14 cellular contexts compared by ENCODE assay signal in genomic region chr9:98899399-98900056, GRCh38. TPM values are rescaled to one million over a fixed set of nuclear protein-coding genes. Genes with fewer than 3 reads are reported as not detected.
DNase-seq lines count a peak whose midpoint lies in the region; ATAC-seq, FAIRE-seq and TF ChIP-seq lines count a peak whose summit lies in the region.
"Had no signal": no experiment of that assay in that cellular context is flagged by ENCODE, and none has a peak within 500 bp of the region (broad histone marks: within the 10 kb centered on the region; RNA-seq: fewer than 3 reads in every experiment).

No MANE protein-coding gene starts in this region.

- H3K27me3 ChIP-seq in BLaER1 treated with 17β-estradiol and CSF1 and Interleukin-3, amounts not matched to agents 10 nM and 100 nM: peaks cover 0 to 8% (median 0%) of the 10 kb centered on the region in 11 experiments; a peak in 1 of 22 replicates
- H3K27me3 ChIP-seq in astrocyte (ENCODE audit: insufficient read depth, low read length): no peaks in the 10 kb centered on the region
- H3K27me3 ChIP-seq in left lung: no peaks in the 10 kb centered on the region

- H3K9me3 ChIP-seq in BLaER1 treated with 17β-estradiol and CSF1 and Interleukin-3, amounts not matched to agents 10 nM and 100 nM (replicated peaks in 1 of 11): peaks cover 13 to 34% (median 19%) of the 10 kb centered on the region in 11 experiments
- H3K9me3 ChIP-seq in astrocyte (ENCODE audit: insufficient read depth, low read depth, low read length): no peaks in the 10 kb centered on the region
- peaks cover 0 to 7% of the 10 kb centered on the region in 2 donors for H3K9me3 ChIP-seq in left lung

- peaks cover 11% of the 10 kb centered on the region for H3K4me1 Mint-ChIP-seq in astrocyte (ENCODE audit: low read depth, unreplicated experiment)
- H3K4me1 Mint-ChIP-seq in endothelial cell (ENCODE audit: unreplicated experiment): peaks cover 15% of the 10 kb centered on the region
- H3K4me1 Mint-ChIP-seq: T-helper 17 cell had no signal

- H3K4me2 ChIP-seq in BLaER1 treated with 17β-estradiol and CSF1 and Interleukin-3, amounts not matched to agents 10 nM and 100 nM: peak overlapping the region; percentile 39 to 80 (median 63)
- H3K4me2 ChIP-seq in astrocyte (ENCODE audit: low read length): peak overlapping the region; percentile 51

- peak; percentile 22 for ATAC-seq in left lung
- ATAC-seq in GM19397 (IDR thresholded peaks at IDR 0.05; ENCODE audit: unreplicated experiment): no peak
- ATAC-seq in GM18519 (IDR thresholded peaks at IDR 0.05; ENCODE audit: low FRiP score, unreplicated experiment): no peak
- ATAC-seq: T-helper 17 cell had no signal

- H3K27ac Mint-ChIP-seq in astrocyte (ENCODE audit: unreplicated experiment): peak overlapping the region; percentile 20
- H3K27ac Mint-ChIP-seq in endothelial cell (ENCODE audit: unreplicated experiment): no peak overlapping the region
- H3K27ac Mint-ChIP-seq: activated T-cell treated with anti-CD3 and anti-CD28 coated beads, Interleukin-2, amount 50 U/mL, for 72 hours; memory B cell; stimulated activated naive CD8-positive, alpha-beta T cell treated with anti-CD3 and anti-CD28 coated beads, Interleukin-15, Interleukin-2, amounts not matched to agents 100 ng/mL and 50 ng/mL, for 24 hours; T-helper 17 cell had no signal

- peak; percentile 68 for DNase-seq in Jurkat, Clone E6-1 (ENCODE audit: low read depth, low spot score)
- peak; percentile 72 for DNase-seq in astrocyte (ENCODE audit: low read depth)
- DNase-seq in left lung: no peak
- DNase-seq in endothelial cell (ENCODE audit: low spot score): no peak
- DNase-seq in COLO668 (lab: John Stamatoyannopoulos, UW; ENCODE audit: unreplicated experiment): no peak
- DNase-seq: NCI-H2107, small intestine, T-helper 17 cell had no signal

- H3K4me3 ChIP-seq in BLaER1 treated with 17β-estradiol and CSF1 and Interleukin-3, amounts not matched to agents 10 nM and 100 nM: no peak overlapping the region
- no peak overlapping the region for H3K4me3 ChIP-seq in Jurkat, Clone E6-1 (ENCODE audit: low read length)
- H3K4me3 ChIP-seq in astrocyte (ENCODE audit: insufficient read depth, low read depth, low read length) (no peak overlapping the region), left lung (no peak overlapping the region)

- H3K9ac ChIP-seq in BLaER1 treated with 17β-estradiol and CSF1 and Interleukin-3, amounts not matched to agents 10 nM and 100 nM: no peak overlapping the region
- no peak overlapping the region for H3K9ac ChIP-seq in astrocyte (ENCODE audit: low read length)

- H2AFZ ChIP-seq in astrocyte (ENCODE audit: low read depth, low read length): no peak overlapping the region

- no peaks in the 10 kb centered on the region for H3K36me3 Mint-ChIP-seq in astrocyte (ENCODE audit: low read depth, unreplicated experiment)
- H3K36me3 Mint-ChIP-seq in endothelial cell (ENCODE audit: low read depth, unreplicated experiment): no peaks in the 10 kb centered on the region

- H3K9me3 Mint-ChIP-seq in astrocyte (ENCODE audit: unreplicated experiment) (peaks cover 15% of the 10 kb centered on the region), endothelial cell (ENCODE audit: unreplicated experiment) (no peaks in the 10 kb centered on the region)

- no peak overlapping the region for H3K27ac ChIP-seq in BLaER1 treated with 17β-estradiol and CSF1 and Interleukin-3, amounts not matched to agents 10 nM and 100 nM
- H3K27ac ChIP-seq in astrocyte (ENCODE audit: low read depth, low read length): no peak overlapping the region
- H3K27ac ChIP-seq in left lung: no peak overlapping the region

- no peaks in the 10 kb centered on the region; a peak in 1 of 22 replicates for H3K36me3 ChIP-seq in BLaER1 treated with 17β-estradiol and CSF1 and Interleukin-3, amounts not matched to agents 10 nM and 100 nM
- H3K36me3 ChIP-seq in astrocyte (ENCODE audit: insufficient read depth, low read length) (no peaks in the 10 kb centered on the region), left lung (no peaks in the 10 kb centered on the region)

- intact Hi-C loops in left lung (cut with DNase I): no loop called here

- TF ChIP-seq CTCF in astrocyte (IDR thresholded peaks at IDR 0.05; ENCODE audit: insufficient read depth, low read depth, low read length) (no peak), left lung (IDR thresholded peaks at IDR 0.05) (no peak), endothelial cell (IDR thresholded peaks at IDR 0.05; ENCODE audit: unreplicated experiment) (no peak)

- FAIRE-seq in astrocyte (lab: Jason Lieb, UNC): peak; percentile 94
- FAIRE-seq: small intestine had no signal

- H3K27me3 Mint-ChIP-seq in astrocyte (ENCODE audit: low read depth, unreplicated experiment) (peaks cover 11% of the 10 kb centered on the region), endothelial cell (ENCODE audit: unreplicated experiment) (peaks cover 9% of the 10 kb centered on the region)

- H3K4me1 ChIP-seq in BLaER1 treated with 17β-estradiol and CSF1 and Interleukin-3, amounts not matched to agents 10 nM and 100 nM: peaks cover 13 to 21% (median 19%) of the 10 kb centered on the region in 10 experiments
- H3K4me1 ChIP-seq in astrocyte (ENCODE audit: insufficient read depth, low read length): peaks cover 8% of the 10 kb centered on the region
- H3K4me1 ChIP-seq in left lung: no peaks in the 10 kb centered on the region

- H3K4me3 Mint-ChIP-seq in astrocyte (ENCODE audit: unreplicated experiment) (no peak overlapping the region), endothelial cell (ENCODE audit: unreplicated experiment) (no peak overlapping the region)
- H3K4me3 Mint-ChIP-seq: activated T-cell treated with anti-CD3 and anti-CD28 coated beads, Interleukin-2, amount 50 U/mL, for 72 hours; memory B cell; stimulated activated naive CD8-positive, alpha-beta T cell treated with anti-CD3 and anti-CD28 coated beads, Interleukin-15, Interleukin-2, amounts not matched to agents 100 ng/mL and 50 ng/mL, for 24 hours; T-helper 17 cell had no signal

- H4K20me1 ChIP-seq in BLaER1 treated with 17β-estradiol and CSF1 and Interleukin-3, amounts not matched to agents 10 nM and 100 nM: no peaks in the 10 kb centered on the region
- H4K20me1 ChIP-seq in astrocyte (ENCODE audit: insufficient read depth, low read length): no peaks in the 10 kb centered on the region

- no peaks in the 10 kb centered on the region for H3K79me2 ChIP-seq in astrocyte (ENCODE audit: insufficient read depth, low read length)

RNA-seq across cellular contexts. Expression of gene COL15A1, which starts 44.2 kb away (rescaled TPM):
- 0.32 TPM for polyA plus RNA-seq in Jurkat, Clone E6-1 (2012; ENCODE audit: insufficient read depth, insufficient read length)
- total RNA-seq in astrocyte (5.6 and 11.7 TPM in 2 replicates), left lung (10 to 100 TPM; 42.7 to 58.4 TPM), endothelial cell (ENCODE audit: unreplicated experiment) (24.0 TPM)
- total RNA-seq: T-helper 17 cell had no signal

Comparison
In these comparisons a context has a peak if more than half of its experiments do, and no peak if none do; other contexts are left out.
1. DNase-seq: peak in Jurkat, Clone E6-1 (single experiment) and astrocyte (single experiment); none in left lung (0 of 2), endothelial cell (single experiment) and COLO668 (single experiment).